In the genomic region with DNA sequence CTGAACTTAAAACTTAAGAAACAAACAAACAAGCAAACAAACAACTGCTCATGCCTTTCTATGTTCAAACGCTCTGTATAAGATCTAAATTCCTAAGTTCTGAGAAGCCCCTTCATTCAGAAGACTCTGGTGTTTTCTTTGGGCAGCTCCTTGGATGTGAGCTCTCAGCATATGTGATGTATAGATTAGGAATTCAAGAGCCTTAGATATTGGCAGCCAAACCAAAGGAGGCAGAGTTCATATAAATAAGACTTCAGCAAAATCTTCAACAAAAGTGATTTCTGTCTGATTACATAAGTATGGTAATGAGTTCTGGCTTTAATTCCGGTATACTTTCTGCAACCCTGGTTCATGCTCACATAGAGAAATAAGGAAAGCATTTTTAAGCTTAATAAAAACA, we compare ENCODE assay signal across 23 cellular contexts.
"Had no signal": no experiment of that assay in that cellular context is flagged by ENCODE, and none has a peak within 500 bp of the region (broad histone marks: within the 10 kb centered on the region; RNA-seq: fewer than 3 reads in every experiment).

No MANE protein-coding gene starts in this region.

- FAIRE-seq: colon, endothelial cell of umbilical vein, pancreas had no signal

- H3K9ac ChIP-seq: neural progenitor cell had no signal

- DNase-seq: activated B cell treated with CpG ODN at 0.5 μM for 24 hours; activated CD4-positive, alpha-beta memory T cell treated with anti-CD3 and anti-CD28 coated beads for 36 hours; activated CD4-positive, alpha-beta T cell treated with anti-CD3 and anti-CD28 coated beads for 36 hours; activated effector memory CD4-positive, alpha-beta T cell treated with anti-CD3 and anti-CD28 coated beads, Interleukin-2, amount 50 U/mL, for 16 hours; activated naive CD4-positive, alpha-beta T cell treated with anti-CD3 and anti-CD28 coated beads, Interleukin-2, amount 10 ng/mL, durations not matched to agents 7 days and 5 days; central memory CD4-positive, alpha-beta T cell; dorsolateral prefrontal cortex; effector memory CD8-positive, alpha-beta T cell; foreskin keratinocyte; immature natural killer cell; left ventricle myocardium inferior; naive thymus-derived CD8-positive, alpha-beta T cell; pancreas; psoas muscle; stimulated activated CD4-positive, alpha-beta T cell treated with anti-CD3 and anti-CD28 coated beads, Interleukin-1b, Interleukin-23, amount 100 ng/mL, for 48 hours; substantia nigra had no signal

- ATAC-seq: activated CD4-positive, alpha-beta T cell treated with anti-CD3 and anti-CD28 coated beads for 36 hours; effector memory CD8-positive, alpha-beta T cell; esophagus mucosa; foreskin keratinocyte; naive thymus-derived CD8-positive, alpha-beta T cell; pancreas; psoas muscle had no signal

- H3K36me3 ChIP-seq: left ventricle myocardium inferior, neural progenitor cell, pancreas, right atrium auricular region, tibial nerve had no signal

- H3K27me3 ChIP-seq: foreskin keratinocyte, hepatocyte, neural progenitor cell, pancreas, right atrium auricular region, tibial nerve had no signal

- H3K27ac ChIP-seq: dorsolateral prefrontal cortex, foreskin keratinocyte, hepatocyte, left ventricle myocardium inferior, neural progenitor cell, pancreas, right atrium auricular region, tibial nerve had no signal

- H3K9me3 ChIP-seq: left ventricle myocardium inferior, pancreas, psoas muscle, tibial nerve had no signal

- H3K4me3 ChIP-seq: dorsolateral prefrontal cortex, hepatocyte, left ventricle myocardium inferior, neural progenitor cell, pancreas, psoas muscle, right atrium auricular region, tibial nerve had no signal

- H2AFZ ChIP-seq: hepatocyte, neural progenitor cell had no signal

- H3K4me1 ChIP-seq: foreskin keratinocyte, neural progenitor cell had no signal

- H3K79me2 ChIP-seq: hepatocyte had no signal

- H3K4me2 ChIP-seq: hepatocyte, neural progenitor cell had no signal
